In the genomic region with DNA sequence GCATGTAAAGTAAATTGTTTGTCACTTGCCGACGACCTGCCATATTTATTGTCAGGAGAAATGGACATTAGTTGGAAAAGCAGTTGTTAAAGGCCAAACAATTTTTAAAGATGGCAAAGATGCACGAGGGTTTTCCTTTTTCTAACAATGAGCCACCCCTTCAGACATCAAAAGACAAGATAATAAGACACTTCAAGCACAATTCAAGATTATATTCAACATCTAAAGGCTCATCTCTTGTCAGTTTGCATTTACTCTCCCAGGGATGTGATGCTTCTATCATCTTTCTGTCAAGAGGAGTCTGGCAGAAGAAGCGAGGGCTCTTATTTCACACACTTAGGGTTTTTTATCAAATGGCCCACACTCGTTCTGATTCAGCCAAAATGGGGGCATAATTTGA, we compare ENCODE assay signal across 19 cellular contexts.
"Had no signal": no experiment of that assay in that cellular context is flagged by ENCODE, and none has a peak within 500 bp of the region (broad histone marks: within the 10 kb centered on the region; RNA-seq: fewer than 3 reads in every experiment).

No MANE protein-coding gene starts in this region.

- H3K36me3 ChIP-seq: heart left ventricle, neutrophil, sigmoid colon, tibial nerve, upper lobe of right lung had no signal

- DNase-seq: cortex of kidney; dorsolateral prefrontal cortex; effector CD8-positive, alpha-beta T cell; heart left ventricle; hippocampal formation; left colon; left ventricle myocardium superior; mesenchymal stem cell; naive B cell; nephron progenitor cell; psoas muscle; sigmoid colon; stimulated activated CD4-positive, alpha-beta T cell treated with anti-CD3 and anti-CD28 coated beads, Interleukin-12 subunit alpha, Interleukin-12 subunit beta, amount 100 ng/mL, for 4 hours; stimulated activated naive CD4-positive, alpha-beta T cell; upper lobe of right lung had no signal

- H3K4me1 ChIP-seq: heart left ventricle, psoas muscle, sigmoid colon, tibial nerve, upper lobe of right lung had no signal

- H3K9me3 ChIP-seq: heart left ventricle, neutrophil, psoas muscle, sigmoid colon, tibial nerve, upper lobe of right lung had no signal

- ATAC-seq: heart left ventricle, left colon, left ventricle myocardium superior, psoas muscle, upper lobe of right lung had no signal

- H3K4me3 ChIP-seq: lung, psoas muscle, sigmoid colon, skin epidermis, tibial nerve, upper lobe of right lung had no signal

- H3K27ac ChIP-seq: heart left ventricle, neutrophil, psoas muscle, sigmoid colon, skin epidermis, tibial nerve, upper lobe of right lung had no signal

- H3K27me3 ChIP-seq: heart left ventricle, neutrophil, sigmoid colon, tibial nerve, upper lobe of right lung had no signal
